In the genomic region with DNA sequence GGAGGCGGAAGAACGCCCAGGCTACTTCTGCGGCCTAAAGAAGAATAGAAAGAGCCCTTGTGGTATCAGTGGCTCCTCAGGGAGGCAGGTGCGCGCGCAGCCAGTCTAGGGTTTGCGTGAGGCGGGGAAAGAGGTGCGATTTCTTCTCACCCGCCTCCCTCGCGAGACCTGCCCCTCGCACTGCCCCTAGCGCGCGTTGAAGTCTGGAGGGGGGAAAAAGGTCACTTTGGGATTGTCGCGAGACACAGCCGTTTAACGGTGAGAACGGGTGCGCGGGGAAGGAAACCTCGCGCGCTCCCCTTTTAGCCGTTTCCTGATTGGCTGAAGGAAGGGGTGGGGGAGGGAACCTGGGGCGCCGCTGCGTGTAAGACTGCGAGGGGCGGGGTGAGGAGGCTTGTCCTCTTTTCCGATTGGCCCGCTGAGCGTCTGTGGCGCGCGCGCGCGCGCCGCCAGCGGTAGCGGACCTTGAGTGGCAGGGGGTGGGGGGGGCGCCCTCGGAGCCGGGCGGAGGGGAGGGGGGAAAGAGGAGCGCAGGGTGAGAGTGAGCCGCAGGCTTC, we compare ENCODE assay signal across 8 cellular contexts. TPM values are rescaled to one million over a fixed set of nuclear protein-coding genes. Genes with fewer than 3 reads are reported as not detected.
A peak's percentile ranks its signal among the peaks of the same experiment; 100 is the strongest.
DNase-seq lines count a peak whose midpoint lies in the region; ATAC-seq and TF ChIP-seq lines count a peak whose summit lies in the region.

TSS of gene ZFP91 (plus strand) at position 429 of the 557 bp plus-strand sequence. CDS start 219 bp downstream, outside the sequence.

- H3K9me2 ChIP-seq in GM23338 (ENCODE audit: insufficient read depth) (no peaks in the 10 kb centered on the region), Loucy (replicated peaks; ENCODE audit: low read depth, low read length) (no peaks in the 10 kb centered on the region)

- peak within 1 kb of the TSS; percentile 71 for H3K4me3 ChIP-seq in GM23338
- H3K4me3 ChIP-seq in Loucy (ENCODE audit: low read length, poor library complexity, severe bottlenecking), result peak within 1 kb of the TSS; percentile 94
- H3K4me3 ChIP-seq in RWPE2 (ENCODE audit: severe bottlenecking), result peak within 1 kb of the TSS; percentile 98
- peak within 1 kb of the TSS; percentile 89 to 93 (median 91) for H3K4me3 ChIP-seq in fibroblast of lung (replicated peaks in 1 of 4; ENCODE audit: control extremely low read depth in 1 of 4, insufficient read depth in 1 of 4, low read depth in 3 of 4, low read length in 4 of 4)

- H3K9me3 ChIP-seq in Loucy (ENCODE audit: insufficient read depth, low read depth, low read length), result no peaks in the 10 kb centered on the region
- H3K9me3 ChIP-seq in RWPE2 (ENCODE audit: severe bottlenecking), result no peaks in the 10 kb centered on the region
- no peaks in the 10 kb centered on the region for H3K9me3 ChIP-seq in fibroblast of lung (ENCODE audit: control insufficient read depth, insufficient read depth, low read depth, low read length)

- H3K27ac Mint-ChIP-seq in GM23338 (peak within 1 kb of the TSS; percentile 100), naive B cell (peak within 1 kb of the TSS; percentile 100)
- H3K27ac Mint-ChIP-seq in activated T-helper 17 cell treated with anti-CD3 and anti-CD28 coated beads, Interleukin-2, amount 50 U/mL, for 72 hours, result peak within 1 kb of the TSS; percentile 100
- peak within 1 kb of the TSS; percentile 100 for H3K27ac Mint-ChIP-seq in stimulated activated effector memory CD8-positive, alpha-beta T cell treated with anti-CD3 and anti-CD28 coated beads, Interleukin-12 subunit alpha, Interleukin-12 subunit beta, amount 100 ng/mL, for 72 hours

- H3K27me3 ChIP-seq in GM23338 (ENCODE audit: insufficient read depth), result no peaks in the 10 kb centered on the region
- H3K27me3 ChIP-seq in Loucy (ENCODE audit: insufficient read depth, low read length, poor library complexity, severe bottlenecking), result peaks cover 4% of the 10 kb centered on the region
- H3K27me3 ChIP-seq in RWPE2 (ENCODE audit: insufficient read depth, poor library complexity, severe bottlenecking), result no peaks in the 10 kb centered on the region
- H3K27me3 ChIP-seq in fibroblast of lung (ENCODE audit: control insufficient read depth, insufficient read depth, low read length), result no peaks in the 10 kb centered on the region

- DNase-seq in DMS79 treated with DMSO at 0.1 percent for 48 hours (lab: John Stamatoyannopoulos, UW) (peak; percentile 92), GM23338 (ENCODE audit: low spot score) (peak; percentile 99), RWPE2 (ENCODE audit: low spot score) (peak; percentile 97), fibroblast of lung (ENCODE audit: low read depth in 2 of 2) (peak; percentile 97 to 98), naive B cell (peak; percentile 93)
- peak; percentile 78 to 96 for DNase-seq in stimulated activated effector memory CD8-positive, alpha-beta T cell treated with anti-CD3 and anti-CD28 coated beads, Interleukin-12 subunit alpha, Interleukin-12 subunit beta, amount 100 ng/mL, for 72 hours (ENCODE audit: low spot score in 2 of 2)

- H3K4me1 Mint-ChIP-seq in GM23338, result peaks cover 27% of the 10 kb centered on the region; the same call in 2 of the 3 replicates
- peaks cover 14% of the 10 kb centered on the region for H3K4me1 Mint-ChIP-seq in activated T-helper 17 cell treated with anti-CD3 and anti-CD28 coated beads, Interleukin-2, amount 50 U/mL, for 72 hours
- H3K4me1 Mint-ChIP-seq in naive B cell, result peaks cover 51 to 75% (median 66%) of the 10 kb centered on the region in 3 donors
- H3K4me1 Mint-ChIP-seq in stimulated activated effector memory CD8-positive, alpha-beta T cell treated with anti-CD3 and anti-CD28 coated beads, Interleukin-12 subunit alpha, Interleukin-12 subunit beta, amount 100 ng/mL, for 72 hours, result peaks cover 60% of the 10 kb centered on the region

- H2AFZ ChIP-seq in GM23338 (no peak within 1 kb of the TSS), Loucy (ENCODE audit: low read length) (peak within 1 kb of the TSS; percentile 24; the same call in 1 of the 2 replicates), fibroblast of lung (ENCODE audit: low read length) (peak within 1 kb of the TSS; percentile 70)

- 0 out of 2 replicates have a peak, but pooled peaks cover 10% of the 10 kb centered on the region for H4K20me1 ChIP-seq in GM23338 (replicated peaks; ENCODE audit: insufficient read depth)
- peaks cover 47% of the 10 kb centered on the region for H4K20me1 ChIP-seq in Loucy (ENCODE audit: insufficient read depth, low read length, poor library complexity, severe bottlenecking)
- H4K20me1 ChIP-seq in fibroblast of lung (ENCODE audit: control insufficient read depth, extremely low read depth, insufficient read depth, low read length), result no peaks in the 10 kb centered on the region

- peaks cover 12% of the 10 kb centered on the region; the same call in 2 of the 3 replicates for H3K36me3 Mint-ChIP-seq in GM23338 (ENCODE audit: low read depth)
- H3K36me3 Mint-ChIP-seq in activated T-helper 17 cell treated with anti-CD3 and anti-CD28 coated beads, Interleukin-2, amount 50 U/mL, for 72 hours (ENCODE audit: low read depth), result peaks cover 88% of the 10 kb centered on the region
- peaks cover 0 to 4% of the 10 kb centered on the region in 2 donors for H3K36me3 Mint-ChIP-seq in naive B cell
- H3K36me3 Mint-ChIP-seq in stimulated activated effector memory CD8-positive, alpha-beta T cell treated with anti-CD3 and anti-CD28 coated beads, Interleukin-12 subunit alpha, Interleukin-12 subunit beta, amount 100 ng/mL, for 72 hours, result peaks cover 96% of the 10 kb centered on the region

- peaks cover 9% of the 10 kb centered on the region; the same call in 1 of the 2 replicates for H3K4me1 ChIP-seq in GM23338 (ENCODE audit: insufficient read depth)
- peaks cover 62% of the 10 kb centered on the region for H3K4me1 ChIP-seq in Loucy (ENCODE audit: insufficient read depth, low read length, poor library complexity, severe bottlenecking)
- peaks cover 52% of the 10 kb centered on the region for H3K4me1 ChIP-seq in RWPE2 (ENCODE audit: insufficient read depth, poor library complexity, severe bottlenecking)
- peaks cover 25% of the 10 kb centered on the region for H3K4me1 ChIP-seq in fibroblast of lung (ENCODE audit: control insufficient read depth, extremely low read depth, insufficient read depth, low read length)

- no peaks in the 10 kb centered on the region for H3K36me3 ChIP-seq in GM23338 (ENCODE audit: insufficient read depth)
- H3K36me3 ChIP-seq in Loucy (ENCODE audit: insufficient read depth, low read length), result no peaks in the 10 kb centered on the region
- peaks cover 22% of the 10 kb centered on the region for H3K36me3 ChIP-seq in RWPE2 (ENCODE audit: low read depth)
- no peaks in the 10 kb centered on the region for H3K36me3 ChIP-seq in fibroblast of lung (ENCODE audit: control insufficient read depth, insufficient read depth, low read length)

- H3K27me3 Mint-ChIP-seq in GM23338 (ENCODE audit: insufficient read depth, low read depth, poor library complexity) (peaks cover 16% of the 10 kb centered on the region), naive B cell (no peaks in the 10 kb centered on the region)
- no peaks in the 10 kb centered on the region for H3K27me3 Mint-ChIP-seq in activated T-helper 17 cell treated with anti-CD3 and anti-CD28 coated beads, Interleukin-2, amount 50 U/mL, for 72 hours

- H3K4me2 ChIP-seq in GM23338 (peak within 1 kb of the TSS; percentile 84), Loucy (ENCODE audit: low read depth, low read length, poor library complexity, severe bottlenecking) (peak within 1 kb of the TSS; percentile 97), fibroblast of lung (ENCODE audit: extremely low read depth, insufficient read depth, low read length) (peak within 1 kb of the TSS; percentile 93)

- ATAC-seq in GM23338 (peak; percentile 63), RWPE2 (ENCODE audit: low read depth) (peak; percentile 59), naive B cell (ENCODE audit: low read depth in 2 of 2) (peak; percentile 42 to 45)
- peak; percentile 53 for ATAC-seq in activated T-helper 17 cell treated with anti-CD3 and anti-CD28 coated beads, Interleukin-2, amount 50 U/mL, for 72 hours (replicated peaks)
- ATAC-seq in stimulated activated effector memory CD8-positive, alpha-beta T cell treated with anti-CD3 and anti-CD28 coated beads, Interleukin-12 subunit alpha, Interleukin-12 subunit beta, amount 100 ng/mL, for 72 hours, result peak; percentile 68

- TF ChIP-seq CTCF in GM23338 (conservative IDR thresholded peaks at IDR 0.05; ENCODE audit: low read depth in 2 of 2) (no peak), Loucy (conservative IDR thresholded peaks at IDR 0.05; ENCODE audit: low read length) (no peak), RWPE2 (IDR thresholded peaks at IDR 0.05; ENCODE audit: poor library complexity, severe bottlenecking) (no peak), fibroblast of lung (conservative IDR thresholded peaks at IDR 0.05 in 1 of 2, IDR thresholded peaks at IDR 0.05 in 1 of 2; ENCODE audit: low read depth in 1 of 2, low read length in 2 of 2) (no peak)

- H3K9me3 Mint-ChIP-seq in GM23338 (no peaks in the 10 kb centered on the region), naive B cell (no peaks in the 10 kb centered on the region)
- no peaks in the 10 kb centered on the region for H3K9me3 Mint-ChIP-seq in activated T-helper 17 cell treated with anti-CD3 and anti-CD28 coated beads, Interleukin-2, amount 50 U/mL, for 72 hours
- H3K9me3 Mint-ChIP-seq in stimulated activated effector memory CD8-positive, alpha-beta T cell treated with anti-CD3 and anti-CD28 coated beads, Interleukin-12 subunit alpha, Interleukin-12 subunit beta, amount 100 ng/mL, for 72 hours, result no peaks in the 10 kb centered on the region

- H3K79me2 ChIP-seq in GM23338 (replicated peaks; ENCODE audit: insufficient read depth) (peaks cover 41% of the 10 kb centered on the region), Loucy (ENCODE audit: insufficient read depth, low read length) (peaks cover 77% of the 10 kb centered on the region), fibroblast of lung (ENCODE audit: control insufficient read depth, insufficient read depth, low read length) (peaks cover 47% of the 10 kb centered on the region)

- H3F3A ChIP-seq in GM23338 (replicated peaks; ENCODE audit: low read depth), result no peaks in the 10 kb centered on the region
- H3F3A ChIP-seq in Loucy (ENCODE audit: low read depth), result peaks cover 12% of the 10 kb centered on the region

- H3K4me3 Mint-ChIP-seq in GM23338 (peak within 1 kb of the TSS; percentile 98), naive B cell (peak within 1 kb of the TSS; percentile 86 to 100 (median 99))
- peak within 1 kb of the TSS; percentile 96 for H3K4me3 Mint-ChIP-seq in activated T-helper 17 cell treated with anti-CD3 and anti-CD28 coated beads, Interleukin-2, amount 50 U/mL, for 72 hours
- peak within 1 kb of the TSS; percentile 84 for H3K4me3 Mint-ChIP-seq in stimulated activated effector memory CD8-positive, alpha-beta T cell treated with anti-CD3 and anti-CD28 coated beads, Interleukin-12 subunit alpha, Interleukin-12 subunit beta, amount 100 ng/mL, for 72 hours

- H3K9ac ChIP-seq in Loucy (ENCODE audit: low read depth, low read length, poor library complexity, severe bottlenecking) (peak within 1 kb of the TSS; percentile 99), fibroblast of lung (ENCODE audit: insufficient read depth, low read length) (peak within 1 kb of the TSS; percentile 98)

- H3K27ac ChIP-seq in GM23338 (ENCODE audit: low read depth), result peak within 1 kb of the TSS; percentile 99
- H3K27ac ChIP-seq in RWPE2 (ENCODE audit: poor library complexity, severe bottlenecking), result peak within 1 kb of the TSS; percentile 98
- H3K27ac ChIP-seq in fibroblast of lung (ENCODE audit: insufficient read depth, low read length), result peak within 1 kb of the TSS; percentile 97

RNA-seq across cellular contexts. Expression of gene ZFP91, which starts in this region (rescaled TPM):
- 30.0 and 30.2 TPM in 2 replicates for total RNA-seq in GM23338 (2014; rRNA removed; shearing (Covaris generic))
- polyA plus RNA-seq in GM23338 (2016; fragmentation: Nextera tagmentation; extraction: Ambion mirVana) (10.2 and 11.1 TPM in 2 replicates), fibroblast of lung (56.9 and 64.2 TPM in 2 replicates), naive B cell (ENCODE audit: low read depth in 6 of 6) (10 to 100 TPM in 1 of 6 donors, 1 to 10 TPM in 5; 5.4 to 12.4 (median 8.1) TPM)
- total RNA-seq in activated T-helper 17 cell treated with anti-CD3 and anti-CD28 coated beads, Interleukin-2, amount 50 U/mL, for 72 hours, result 10 to 100 TPM; 45.7 to 47.4 TPM
- 36.7 and 50.2 TPM in 2 replicates for total RNA-seq in fibroblast of lung
- 44.8 and 46.8 TPM in 2 replicates for polyA plus RNA-seq in fibroblast of lung (2012)
- 15.4 and 17.2 TPM in 2 replicates for polyA minus RNA-seq in fibroblast of lung (ENCODE audit: low replicate concordance)

Comparison
In these comparisons a context has a peak if more than half of its experiments do, and no peak if none do; other contexts are left out.
1. Peak in every context shown above with its lines: DNase-seq, ATAC-seq, H3K4me3 ChIP-seq and H3K27ac ChIP-seq.